ENCODE assay signal across 27 cellular contexts in the genomic region with DNA sequence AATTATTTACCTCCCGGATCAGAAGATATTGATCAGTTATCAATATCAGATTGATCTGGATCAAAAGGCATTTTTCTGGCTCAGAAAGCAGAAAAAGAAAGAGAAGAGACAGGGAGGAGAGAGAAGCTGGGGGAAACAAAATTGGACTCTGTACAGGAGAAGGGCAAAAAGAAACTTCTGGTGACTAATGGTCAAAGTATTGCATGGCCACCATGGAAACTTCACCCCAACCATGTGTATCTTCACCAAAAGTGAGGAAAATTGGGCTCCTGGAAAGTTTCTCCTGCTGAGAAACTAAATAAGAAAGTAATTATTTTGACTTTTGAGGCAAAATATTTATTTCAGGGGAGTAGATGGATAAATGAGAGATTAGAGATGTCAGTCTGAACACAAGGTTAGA. TPM values are rescaled to one million over a fixed set of nuclear protein-coding genes. Genes with fewer than 3 reads are reported as not detected.
A peak's percentile ranks its signal among the peaks of the same experiment; 100 is the strongest.
DNase-seq lines count a peak whose midpoint lies in the region; ATAC-seq and TF ChIP-seq lines count a peak whose summit lies in the region.
"Had no signal": no experiment of that assay in that cellular context is flagged by ENCODE, and none has a peak within 500 bp of the region (broad histone marks: within the 10 kb centered on the region; RNA-seq: fewer than 3 reads in every experiment).

No MANE protein-coding gene starts in this region.

- H3K27me3 Mint-ChIP-seq in CD8-positive, alpha-beta T cell (ENCODE audit: low read depth): no peaks in the 10 kb centered on the region
- H3K27me3 Mint-ChIP-seq: activated CD4-positive, alpha-beta T cell treated with anti-CD3 and anti-CD28 coated beads, Interleukin-2, amount 10 ng/mL, durations not matched to agents 7 days and 5 days; activated naive CD8-positive, alpha-beta T cell treated with anti-CD3 and anti-CD28 coated beads, Interleukin-2, amount 50 U/mL, for 24 hours; activated T-cell treated with anti-CD3 and anti-CD28 coated beads, Interleukin-2, amount 50 U/mL, for 24 hours had no signal

- in situ Hi-C loops in astrocyte of the spinal cord (cut with HindIII; ENCODE audit: low sequenced_read_pairs): no loop called here

- intact Hi-C loops in CD8-positive, alpha-beta T cell (cut with DNase I, micrococcal nuclease): no loop called here

- no peaks in the 10 kb centered on the region for H3K4me1 ChIP-seq in CD8-positive, alpha-beta T cell (ENCODE audit: insufficient read depth, low read length)
- H3K4me1 ChIP-seq: BLaER1, breast epithelium, psoas muscle had no signal

- H3K27ac ChIP-seq in CD8-positive, alpha-beta T cell (ENCODE audit: low read depth, low read length): no peak overlapping the region
- H3K27ac ChIP-seq: BLaER1, breast epithelium, epithelial cell of prostate, hepatocyte, psoas muscle had no signal

- no peaks in the 10 kb centered on the region for H3K36me3 ChIP-seq in CD8-positive, alpha-beta T cell (ENCODE audit: insufficient read depth, low read length)
- H3K36me3 ChIP-seq: BLaER1, breast epithelium had no signal

- H3K4me1 Mint-ChIP-seq in CD8-positive, alpha-beta T cell (ENCODE audit: low read depth): no peaks in the 10 kb centered on the region
- H3K4me1 Mint-ChIP-seq: activated CD4-positive, alpha-beta T cell treated with anti-CD3 and anti-CD28 coated beads, Interleukin-2, amount 10 ng/mL, durations not matched to agents 7 days and 5 days; activated naive CD8-positive, alpha-beta T cell treated with anti-CD3 and anti-CD28 coated beads, Interleukin-2, amount 50 U/mL, for 24 hours; IgD-negative memory B cell; WTC11 had no signal

- CTCF ChIA-PET in CD8-positive, alpha-beta T cell (lab: Charles Lee): no interaction called here

- no peaks in the 10 kb centered on the region for H3K9me3 ChIP-seq in CD8-positive, alpha-beta T cell (ENCODE audit: low read length)
- H3K9me3 ChIP-seq: BLaER1, psoas muscle had no signal

- no peak overlapping the region for H3K4me3 ChIP-seq in astrocyte of the spinal cord (ENCODE audit: low read depth, low read length)
- H3K4me3 ChIP-seq in CD8-positive, alpha-beta T cell (ENCODE audit: low read depth, low read length): no peak overlapping the region
- H3K4me3 ChIP-seq: BLaER1, breast epithelium, hepatocyte, psoas muscle had no signal

- H3K36me3 Mint-ChIP-seq in CD8-positive, alpha-beta T cell: no peaks in the 10 kb centered on the region
- H3K36me3 Mint-ChIP-seq: IgD-negative memory B cell, WTC11 had no signal

- DNase-seq in A172 (ENCODE audit: low spot score) (peak; percentile 15), HCEC 1CT (peak; percentile 2), astrocyte of the spinal cord (ENCODE audit: low read depth, low spot score) (peak; percentile 33), iris pigment epithelial cell (ENCODE audit: low read depth) (peak; percentile 36), NCI-H2196 treated with DMSO at 0.1 percent for 48 hours (lab: John Stamatoyannopoulos, UW; ENCODE audit: unreplicated experiment) (no peak), NCI-H1048 (lab: John Stamatoyannopoulos, UW) (no peak)
- DNase-seq in CD8-positive, alpha-beta T cell: no peak
- DNase-seq in effector CD8-positive, alpha-beta T cell (lab: John Stamatoyannopoulos, UW): no peak
- DNase-seq: 8988T; activated CD4-positive, alpha-beta T cell treated with anti-CD3 and anti-CD28 coated beads, Interleukin-2, amount 10 ng/mL, durations not matched to agents 7 days and 5 days; activated naive CD8-positive, alpha-beta T cell treated with anti-CD3 and anti-CD28 coated beads, Interleukin-2, amount 50 U/mL, for 24 hours; activated T-cell treated with anti-CD3 and anti-CD28 coated beads, Interleukin-2, amount 50 U/mL, for 24 hours; effector CD4-positive, alpha-beta T cell; left colon; NCI-H1105; NCI-H187 treated with DMSO at 0.1 percent for 48 hours; NCI-H526 treated with DMSO at 0.1 percent for 48 hours; psoas muscle; SIG-M5; stimulated activated naive CD4-positive, alpha-beta T cell had no signal

- no peak for ATAC-seq in CD8-positive, alpha-beta T cell
- ATAC-seq: activated naive CD8-positive, alpha-beta T cell treated with anti-CD3 and anti-CD28 coated beads, Interleukin-2, amount 50 U/mL, for 24 hours; left colon; Panc1; psoas muscle; WTC11 had no signal

- peaks cover 2% of the 10 kb centered on the region for H3K9me3 Mint-ChIP-seq in CD8-positive, alpha-beta T cell
- H3K9me3 Mint-ChIP-seq: activated CD4-positive, alpha-beta T cell treated with anti-CD3 and anti-CD28 coated beads, Interleukin-2, amount 10 ng/mL, durations not matched to agents 7 days and 5 days; activated naive CD8-positive, alpha-beta T cell treated with anti-CD3 and anti-CD28 coated beads, Interleukin-2, amount 50 U/mL, for 24 hours; activated T-cell treated with anti-CD3 and anti-CD28 coated beads, Interleukin-2, amount 50 U/mL, for 24 hours had no signal

- H3K27me3 ChIP-seq in CD8-positive, alpha-beta T cell (ENCODE audit: insufficient read depth, low read length): no peaks in the 10 kb centered on the region
- H3K27me3 ChIP-seq: BLaER1, breast epithelium, hepatocyte had no signal

- H3K4me3 Mint-ChIP-seq in CD8-positive, alpha-beta T cell: no peak overlapping the region
- H3K4me3 Mint-ChIP-seq: activated CD4-positive, alpha-beta T cell treated with anti-CD3 and anti-CD28 coated beads, Interleukin-2, amount 10 ng/mL, durations not matched to agents 7 days and 5 days; activated naive CD8-positive, alpha-beta T cell treated with anti-CD3 and anti-CD28 coated beads, Interleukin-2, amount 50 U/mL, for 24 hours; activated T-cell treated with anti-CD3 and anti-CD28 coated beads, Interleukin-2, amount 50 U/mL, for 24 hours; IgD-negative memory B cell; WTC11 had no signal

- TF ChIP-seq CTCF in astrocyte of the spinal cord (IDR thresholded peaks at IDR 0.05; ENCODE audit: low read depth, low read length): no peak
- no peak for TF ChIP-seq CTCF in CD8-positive, alpha-beta T cell (IDR thresholded peaks at IDR 0.05)

- H3K27ac Mint-ChIP-seq in CD8-positive, alpha-beta T cell: no peak overlapping the region
- H3K27ac Mint-ChIP-seq: activated CD4-positive, alpha-beta T cell treated with anti-CD3 and anti-CD28 coated beads, Interleukin-2, amount 10 ng/mL, durations not matched to agents 7 days and 5 days; activated naive CD8-positive, alpha-beta T cell treated with anti-CD3 and anti-CD28 coated beads, Interleukin-2, amount 50 U/mL, for 24 hours; activated T-cell treated with anti-CD3 and anti-CD28 coated beads, Interleukin-2, amount 50 U/mL, for 24 hours; IgD-negative memory B cell; WTC11 had no signal

- POLR2A ChIA-PET in CD8-positive, alpha-beta T cell (lab: Charles Lee): no interaction called here

RNA-seq across cellular contexts. Expression of a gene that starts 33.9 kb away (rescaled TPM):
- total RNA-seq in A172 (2014; rRNA removed; shearing (Covaris generic)): 4.9 and 6.4 TPM in 2 replicates
- total RNA-seq in CD8-positive, alpha-beta T cell: not detected

Comparison
In these comparisons a context has a peak if more than half of its experiments do, and no peak if none do; other contexts are left out.
1. DNase-seq: peak in A172 (single experiment), HCEC 1CT (single experiment), astrocyte of the spinal cord (single experiment) and iris pigment epithelial cell (single experiment); none in NCI-H2196 treated with DMSO at 0.1 percent for 48 hours (single experiment), CD8-positive, alpha-beta T cell (0 of 7), NCI-H1048 (single experiment) and effector CD8-positive, alpha-beta T cell (single experiment).